8 cellular contexts compared by ENCODE assay signal in the genomic region with DNA sequence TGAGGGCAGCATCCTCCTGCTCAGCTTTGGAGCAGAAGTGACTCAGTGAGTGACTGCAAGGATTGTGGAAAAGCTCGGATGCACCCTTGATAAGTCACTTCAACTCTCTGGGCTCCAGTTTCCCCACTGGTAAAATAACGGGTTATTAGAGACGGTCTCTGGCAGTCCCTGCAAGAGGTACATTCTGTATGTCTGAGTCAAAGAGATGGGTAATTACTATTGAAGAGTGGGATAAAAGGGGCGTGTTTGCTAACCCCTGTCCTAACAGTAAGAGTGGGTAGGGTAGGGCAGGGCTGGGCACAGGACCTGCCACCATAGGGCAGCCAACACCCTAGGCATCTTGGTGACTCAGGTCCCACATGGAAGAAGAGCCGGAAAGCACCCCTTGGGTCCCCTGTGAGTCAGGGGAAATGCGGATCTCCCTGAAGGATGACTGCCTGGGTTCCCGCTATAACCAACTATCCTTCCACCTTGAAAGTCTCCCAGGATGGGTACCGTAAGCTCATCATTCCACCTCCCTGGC. TPM values are rescaled to one million over a fixed set of nuclear protein-coding genes. Genes with fewer than 3 reads are reported as not detected.
DNase-seq lines count a peak whose midpoint lies in the region; FAIRE-seq and TF ChIP-seq lines count a peak whose summit lies in the region.

No MANE protein-coding gene starts in this region.

- no peak for DNase-seq in T-helper 2 cell treated with Interferon-gamma antibody and Interleukin-4, amounts not matched to agents 5 μg/mL and 100 μg/mL, for 36 hours (ENCODE audit: low spot score)
- DNase-seq in T-helper 2 cell: no peak
- DNase-seq in activated naive CD8-positive, alpha-beta T cell treated with anti-CD3 and anti-CD28 coated beads for 36 hours: no peak
- peak; percentile 95 for DNase-seq in keratinocyte (ENCODE audit: low read depth, low spot score)
- DNase-seq in testis: no peak
- no peak for DNase-seq in G401 (ENCODE audit: low spot score)
- no peak for DNase-seq in NCI-H774 (lab: John Stamatoyannopoulos, UW)
- DNase-seq in NCI-H524 (lab: John Stamatoyannopoulos, UW): no peak

- no peaks in the 10 kb centered on the region for H3K27me3 Mint-ChIP-seq in T-helper 2 cell treated with Interferon-gamma antibody and Interleukin-4, amounts not matched to agents 5 μg/mL and 100 μg/mL, for 36 hours (ENCODE audit: low read depth)
- H3K27me3 Mint-ChIP-seq in activated naive CD8-positive, alpha-beta T cell treated with anti-CD3 and anti-CD28 coated beads for 36 hours: peaks cover 3% of the 10 kb centered on the region

- peak overlapping the region; percentile 99 for H3K27ac Mint-ChIP-seq in T-helper 2 cell treated with Interferon-gamma antibody and Interleukin-4, amounts not matched to agents 5 μg/mL and 100 μg/mL, for 36 hours
- peak overlapping the region; percentile 95 for H3K27ac Mint-ChIP-seq in activated naive CD8-positive, alpha-beta T cell treated with anti-CD3 and anti-CD28 coated beads for 36 hours

- dilution Hi-C loops in keratinocyte (cut with MboI; ENCODE audit: extremely low pct_ligation_motif_present, low sequenced_read_pairs): no loop called here

- no peaks in the 10 kb centered on the region for H3K9me3 Mint-ChIP-seq in T-helper 2 cell treated with Interferon-gamma antibody and Interleukin-4, amounts not matched to agents 5 μg/mL and 100 μg/mL, for 36 hours
- peaks cover 2% of the 10 kb centered on the region for H3K9me3 Mint-ChIP-seq in activated naive CD8-positive, alpha-beta T cell treated with anti-CD3 and anti-CD28 coated beads for 36 hours

- peak overlapping the region; percentile 83 for H3K4me3 Mint-ChIP-seq in T-helper 2 cell treated with Interferon-gamma antibody and Interleukin-4, amounts not matched to agents 5 μg/mL and 100 μg/mL, for 36 hours
- H3K4me3 Mint-ChIP-seq in activated naive CD8-positive, alpha-beta T cell treated with anti-CD3 and anti-CD28 coated beads for 36 hours: peak overlapping the region; percentile 15

- FAIRE-seq in keratinocyte (lab: Jason Lieb, UNC): peak; percentile 60

- peaks cover 79% of the 10 kb centered on the region for H3K4me1 ChIP-seq in keratinocyte (ENCODE audit: control insufficient read depth, extremely low read depth, insufficient read depth, low read length)
- H3K4me1 ChIP-seq in testis: peaks cover 66% of the 10 kb centered on the region

- intact Hi-C loops in testis (cut with DNase I; ENCODE audit: low total_unique reads): no loop called here

- H3K27me3 ChIP-seq in keratinocyte (ENCODE audit: control insufficient read depth, extremely low read depth, insufficient read depth, low read length) (no peaks in the 10 kb centered on the region), testis (no peaks in the 10 kb centered on the region)

- in situ Hi-C loops in G401 (cut with HindIII; ENCODE audit: low sequenced_read_pairs): loop anchor here (25.0 kb wide), 1 partner anchor 117 kb away; no protein-coding TSS in a partner anchor

- H3K36me3 ChIP-seq in keratinocyte (ENCODE audit: control insufficient read depth in 2 of 2, extremely low read depth in 1 of 2, insufficient read depth in 2 of 2, low read length in 2 of 2) (peaks cover 2 to 8% of the 10 kb centered on the region in 2 experiments), testis (ENCODE audit: low read depth, missing control alignments) (no peaks in the 10 kb centered on the region)

- H3K9me3 ChIP-seq in keratinocyte (ENCODE audit: control insufficient read depth, low read depth, low read length) (no peaks in the 10 kb centered on the region), testis (no peaks in the 10 kb centered on the region)

- no peak for TF ChIP-seq POLR2A in testis (IDR thresholded peaks at IDR 0.05)

- H3K9me1 ChIP-seq in keratinocyte (ENCODE audit: control insufficient read depth, extremely low read depth, insufficient read depth, low read length): peaks cover 2% of the 10 kb centered on the region

- H3K79me2 ChIP-seq in keratinocyte (ENCODE audit: control insufficient read depth, insufficient read depth, low read length): peaks cover 3% of the 10 kb centered on the region

- peaks cover 7% of the 10 kb centered on the region for H4K20me1 ChIP-seq in keratinocyte (ENCODE audit: control insufficient read depth, extremely low read depth, insufficient read depth, low read length)

- peak overlapping the region; percentile 97 for H3K27ac ChIP-seq in keratinocyte (ENCODE audit: control insufficient read depth, insufficient read depth, low read length)
- H3K27ac ChIP-seq in testis: peak overlapping the region; percentile 85 to 89

- H2AFZ ChIP-seq in keratinocyte (ENCODE audit: control insufficient read depth, low read length): no peak overlapping the region

- no peak for TF ChIP-seq CTCF in keratinocyte (optimal IDR thresholded peaks at IDR 0.05 in 1 of 3, IDR thresholded peaks at IDR 0.05 in 1 of 3, conservative IDR thresholded peaks at IDR 0.05 in 1 of 3; ENCODE audit: extremely low read depth in 1 of 3, insufficient read depth in 2 of 3, low read length in 3 of 3)
- no peak for TF ChIP-seq CTCF in testis (IDR thresholded peaks at IDR 0.05)

- peak overlapping the region; percentile 88 for H3K9ac ChIP-seq in keratinocyte (ENCODE audit: control insufficient read depth, extremely low read depth, insufficient read depth, low read length)

- peak overlapping the region in 2 of 3 experiments; percentile 3 to 65 for H3K4me3 ChIP-seq in keratinocyte (ENCODE audit: control insufficient read depth in 2 of 3, extremely low read depth in 1 of 3, insufficient read depth in 2 of 3, low read depth in 1 of 3, low read length in 3 of 3)
- H3K4me3 ChIP-seq in testis: no peak overlapping the region

- H3K4me2 ChIP-seq in keratinocyte (ENCODE audit: control insufficient read depth, extremely low read depth, insufficient read depth, low read depth, low read length): peak overlapping the region; percentile 96

- H3K36me3 Mint-ChIP-seq in T-helper 2 cell treated with Interferon-gamma antibody and Interleukin-4, amounts not matched to agents 5 μg/mL and 100 μg/mL, for 36 hours (ENCODE audit: low read depth): peaks cover 11% of the 10 kb centered on the region
- H3K36me3 Mint-ChIP-seq in activated naive CD8-positive, alpha-beta T cell treated with anti-CD3 and anti-CD28 coated beads for 36 hours: peaks cover 41% of the 10 kb centered on the region

- H3K4me1 Mint-ChIP-seq in T-helper 2 cell treated with Interferon-gamma antibody and Interleukin-4, amounts not matched to agents 5 μg/mL and 100 μg/mL, for 36 hours (ENCODE audit: low read depth): peaks cover 77% of the 10 kb centered on the region
- peaks cover 82% of the 10 kb centered on the region for H3K4me1 Mint-ChIP-seq in activated naive CD8-positive, alpha-beta T cell treated with anti-CD3 and anti-CD28 coated beads for 36 hours

- WGBS in testis, 2 donors: 79 to 88% methylated on average over 8 of the region's 8 CpGs

RNA-seq across cellular contexts. Expression of gene AHNAK, which starts 7.3 kb away (rescaled TPM):
- 10 to 100 TPM; 12.3 to 12.5 TPM for total RNA-seq in activated naive CD8-positive, alpha-beta T cell treated with anti-CD3 and anti-CD28 coated beads for 36 hours
- 195 to 220 TPM (median 207 TPM) in 3 replicates for polyA plus RNA-seq in keratinocyte
- 177 TPM for polyA plus RNA-seq in keratinocyte (2011; ENCODE audit: low read depth)
- 69.0 and 81.5 TPM in 2 replicates for polyA plus RNA-seq in keratinocyte (2011; cell fraction: cytosol; rRNA removed)
- 933 and 1,273 TPM in 2 replicates for polyA plus RNA-seq in keratinocyte (2011; cell fraction: nucleus; rRNA removed)
- polyA plus RNA-seq in keratinocyte (2012; ENCODE audit: low replicate concordance): 296 and 367 TPM in 2 replicates
- 503 to 1,127 TPM (median 686 TPM) in 3 replicates for polyA minus RNA-seq in keratinocyte
- polyA minus RNA-seq in keratinocyte (2011; cell fraction: cytosol; rRNA and poly(A)+ RNA removed): 209 TPM
- polyA minus RNA-seq in keratinocyte (2011; cell fraction: nucleus; rRNA and poly(A)+ RNA removed): 2,164 and 3,990 TPM in 2 replicates
- 100 to 1,000 TPM; 137 to 148 TPM for total RNA-seq in testis
- polyA plus RNA-seq in testis (ENCODE audit: insufficient read depth, low read depth, low replicate concordance): 95.8 TPM
- total RNA-seq in G401 (2014; rRNA removed; shearing (Covaris generic)): 161 and 197 TPM in 2 replicates

RNA-seq across cellular contexts. Expression of gene EEF1G, which starts 19.8 kb away (rescaled TPM):
- 1,000 to 10,000 TPM; 1,924 to 1,929 TPM for total RNA-seq in activated naive CD8-positive, alpha-beta T cell treated with anti-CD3 and anti-CD28 coated beads for 36 hours
- polyA plus RNA-seq in keratinocyte (1,553 to 1,943 TPM (median 1,735 TPM) in 3 replicates), testis (ENCODE audit: insufficient read depth, low read depth, low replicate concordance) (1,165 TPM)
- polyA plus RNA-seq in keratinocyte (2011; ENCODE audit: low read depth): 533 TPM
- polyA plus RNA-seq in keratinocyte (2011; cell fraction: cytosol; rRNA removed): 1,489 and 2,026 TPM in 2 replicates
- 533 and 561 TPM in 2 replicates for polyA plus RNA-seq in keratinocyte (2011; cell fraction: nucleus; rRNA removed)
- polyA plus RNA-seq in keratinocyte (2012; ENCODE audit: low replicate concordance): 1,577 and 1,717 TPM in 2 replicates
- 1,076 to 1,632 TPM (median 1,456 TPM) in 3 replicates for polyA minus RNA-seq in keratinocyte
- 1,594 TPM for polyA minus RNA-seq in keratinocyte (2011; cell fraction: cytosol; rRNA and poly(A)+ RNA removed)
- polyA minus RNA-seq in keratinocyte (2011; cell fraction: nucleus; rRNA and poly(A)+ RNA removed): 251 and 310 TPM in 2 replicates
- total RNA-seq in testis: 100 to 1,000 TPM; 607 to 868 TPM
- total RNA-seq in G401 (2014; rRNA removed; shearing (Covaris generic)): 3,525 and 3,828 TPM in 2 replicates

RNA-seq across cellular contexts. Expression of gene TUT1, which starts 37.4 kb away (rescaled TPM):
- total RNA-seq in activated naive CD8-positive, alpha-beta T cell treated with anti-CD3 and anti-CD28 coated beads for 36 hours: 10 to 100 TPM; 29.1 to 32.2 TPM
- 10.1 to 12.3 TPM (median 10.5 TPM) in 3 replicates for polyA plus RNA-seq in keratinocyte
- polyA plus RNA-seq in keratinocyte (2011; ENCODE audit: low read depth): 4.3 TPM
- polyA plus RNA-seq in keratinocyte (2011; cell fraction: cytosol; rRNA removed): 4.7 and 7.8 TPM in 2 replicates
- 31.6 and 35.4 TPM in 2 replicates for polyA plus RNA-seq in keratinocyte (2011; cell fraction: nucleus; rRNA removed)
- 10.6 and 11.7 TPM in 2 replicates for polyA plus RNA-seq in keratinocyte (2012; ENCODE audit: low replicate concordance)
- polyA minus RNA-seq in keratinocyte: 5.7 to 10.8 TPM (median 9.4 TPM) in 3 replicates
- 7.5 TPM for polyA minus RNA-seq in keratinocyte (2011; cell fraction: cytosol; rRNA and poly(A)+ RNA removed)
- polyA minus RNA-seq in keratinocyte (2011; cell fraction: nucleus; rRNA and poly(A)+ RNA removed): 9.0 and 14.4 TPM in 2 replicates
- total RNA-seq in testis: 10 to 100 TPM; 24.3 to 30.0 TPM
- polyA plus RNA-seq in testis (ENCODE audit: insufficient read depth, low read depth, low replicate concordance): 25.0 TPM
- total RNA-seq in G401 (2014; rRNA removed; shearing (Covaris generic)): 16.5 and 17.6 TPM in 2 replicates

RNA-seq across cellular contexts. Expression of gene MTA2, which starts 47.8 kb away (rescaled TPM):
- 100 to 1,000 TPM; 196 to 200 TPM for total RNA-seq in activated naive CD8-positive, alpha-beta T cell treated with anti-CD3 and anti-CD28 coated beads for 36 hours
- 29.4 to 44.3 TPM (median 39.7 TPM) in 3 replicates for polyA plus RNA-seq in keratinocyte
- 36.0 TPM for polyA plus RNA-seq in keratinocyte (2011; ENCODE audit: low read depth)
- 25.2 and 30.6 TPM in 2 replicates for polyA plus RNA-seq in keratinocyte (2011; cell fraction: cytosol; rRNA removed)
- 65.7 and 66.8 TPM in 2 replicates for polyA plus RNA-seq in keratinocyte (2011; cell fraction: nucleus; rRNA removed)
- polyA plus RNA-seq in keratinocyte (2012; ENCODE audit: low replicate concordance): 49.0 and 96.6 TPM in 2 replicates
- 56.3 to 107 TPM (median 107 TPM) in 3 replicates for polyA minus RNA-seq in keratinocyte
- 43.5 TPM for polyA minus RNA-seq in keratinocyte (2011; cell fraction: cytosol; rRNA and poly(A)+ RNA removed)
- polyA minus RNA-seq in keratinocyte (2011; cell fraction: nucleus; rRNA and poly(A)+ RNA removed): 43.9 and 54.5 TPM in 2 replicates
- 100 to 1,000 TPM in 1 of 2 donors, 10 to 100 TPM in 1; 97.2 to 115 TPM for total RNA-seq in testis
- 87.6 TPM for polyA plus RNA-seq in testis (ENCODE audit: insufficient read depth, low read depth, low replicate concordance)
- total RNA-seq in G401 (2014; rRNA removed; shearing (Covaris generic)): 190 and 224 TPM in 2 replicates

RNA-seq across cellular contexts. Expression of gene EML3, which starts 58.7 kb away (rescaled TPM):
- 100 to 1,000 TPM; 112 to 121 TPM for total RNA-seq in activated naive CD8-positive, alpha-beta T cell treated with anti-CD3 and anti-CD28 coated beads for 36 hours
- polyA plus RNA-seq in keratinocyte (13.6 to 15.1 TPM (median 13.6 TPM) in 3 replicates), testis (ENCODE audit: insufficient read depth, low read depth, low replicate concordance) (29.3 TPM)
- 10.9 TPM for polyA plus RNA-seq in keratinocyte (2011; ENCODE audit: low read depth)
- polyA plus RNA-seq in keratinocyte (2011; cell fraction: cytosol; rRNA removed): 5.5 and 6.4 TPM in 2 replicates
- 40.3 and 47.3 TPM in 2 replicates for polyA plus RNA-seq in keratinocyte (2011; cell fraction: nucleus; rRNA removed)
- 12.8 and 16.1 TPM in 2 replicates for polyA plus RNA-seq in keratinocyte (2012; ENCODE audit: low replicate concordance)
- 18.4 to 40.8 TPM (median 19.1 TPM) in 3 replicates for polyA minus RNA-seq in keratinocyte
- polyA minus RNA-seq in keratinocyte (2011; cell fraction: cytosol; rRNA and poly(A)+ RNA removed): 17.3 TPM
- polyA minus RNA-seq in keratinocyte (2011; cell fraction: nucleus; rRNA and poly(A)+ RNA removed): 9.6 and 10.6 TPM in 2 replicates
- 10 to 100 TPM; 39.3 to 57.8 TPM for total RNA-seq in testis
- total RNA-seq in G401 (2014; rRNA removed; shearing (Covaris generic)): 33.2 and 55.7 TPM in 2 replicates

Comparison
In these comparisons a context has a peak if more than half of its experiments do, and no peak if none do; other contexts are left out.
1. H3K4me3 ChIP-seq: peak in keratinocyte (2 of 3); none in testis (0 of 2).
2. RNA of gene AHNAK, which starts 7.3 kb away (total RNA-seq): 161 to 197 TPM in G401 and 137 to 148 TPM in testis; 12.3 to 12.5 TPM in activated naive CD8-positive, alpha-beta T cell treated with anti-CD3 and anti-CD28 coated beads for 36 hours; every median in the first group is over 10 times any median in the second.